9 cellular contexts compared by ENCODE assay signal in the genomic region with DNA sequence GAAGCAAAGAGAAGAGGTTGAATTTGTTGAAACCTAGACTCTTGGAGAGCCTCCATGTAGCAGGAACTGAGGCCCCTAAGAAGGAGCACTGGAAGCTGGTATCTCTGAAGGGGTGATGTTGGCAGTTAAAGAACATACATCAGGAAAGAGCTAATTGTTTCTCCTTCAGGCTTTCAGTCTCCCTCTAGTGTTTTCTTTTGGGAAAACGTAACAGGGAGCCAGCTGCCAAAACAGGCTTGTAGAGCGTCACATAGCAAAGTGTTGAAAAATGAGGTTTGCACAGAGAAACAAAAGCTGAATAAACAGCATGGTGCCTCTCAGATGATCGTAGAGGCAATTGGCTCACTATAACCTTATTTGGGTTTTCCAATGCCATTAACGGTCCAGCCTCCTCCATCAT. TPM values are rescaled to one million over a fixed set of nuclear protein-coding genes. Genes with fewer than 3 reads are reported as not detected.
DNase-seq lines count a peak whose midpoint lies in the region; ATAC-seq and TF ChIP-seq lines count a peak whose summit lies in the region.
"Had no signal": no experiment of that assay in that cellular context is flagged by ENCODE, and none has a peak within 500 bp of the region (broad histone marks: within the 10 kb centered on the region; RNA-seq: fewer than 3 reads in every experiment).

No MANE protein-coding gene starts in this region.

- no peaks in the 10 kb centered on the region for H3K27me3 ChIP-seq in osteoblast (ENCODE audit: insufficient read depth, low read length)

- H3K79me2 ChIP-seq in osteoblast (ENCODE audit: insufficient read depth, low read length), result no peaks in the 10 kb centered on the region

- ATAC-seq in activated T-helper 17 cell treated with anti-CD3 and anti-CD28 coated beads, Interleukin-2, amount 50 U/mL, for 72 hours (replicated peaks), result no peak
- ATAC-seq in HG02678 (IDR thresholded peaks at IDR 0.05; ENCODE audit: unreplicated experiment), result no peak
- ATAC-seq: activated CD4-positive, alpha-beta T cell treated with anti-CD3 and anti-CD28 coated beads for 36 hours had no signal

- H4K20me1 ChIP-seq in osteoblast (ENCODE audit: insufficient read depth, low read length), result no peaks in the 10 kb centered on the region

- no peak overlapping the region for H3K27ac ChIP-seq in osteoblast (ENCODE audit: low read depth, low read length)

- H3K36me3 Mint-ChIP-seq in brain, result no peaks in the 10 kb centered on the region
- H3K36me3 Mint-ChIP-seq in activated T-helper 17 cell treated with anti-CD3 and anti-CD28 coated beads, Interleukin-2, amount 50 U/mL, for 72 hours (ENCODE audit: low read depth), result no peaks in the 10 kb centered on the region

- no peak overlapping the region for H3K27ac Mint-ChIP-seq in brain
- no peak overlapping the region for H3K27ac Mint-ChIP-seq in activated T-helper 17 cell treated with anti-CD3 and anti-CD28 coated beads, Interleukin-2, amount 50 U/mL, for 72 hours
- H3K27ac Mint-ChIP-seq: activated CD4-positive, alpha-beta T cell treated with anti-CD3 and anti-CD28 coated beads for 36 hours had no signal

- H3K9me3 ChIP-seq in osteoblast (ENCODE audit: low read depth, low read length), result no peaks in the 10 kb centered on the region

- no peak overlapping the region for H3K4me3 ChIP-seq in osteoblast (ENCODE audit: insufficient read depth, low read length)

- no peak overlapping the region for H2AFZ ChIP-seq in osteoblast (ENCODE audit: low read length)

- peak; percentile 10 to 25 for TF ChIP-seq CTCF in brain (conservative IDR thresholded peaks at IDR 0.05)
- peak; percentile 32 for TF ChIP-seq CTCF in osteoblast (IDR thresholded peaks at IDR 0.05; ENCODE audit: extremely low read depth, low read depth, low read length)

- no peak overlapping the region for H3K4me3 Mint-ChIP-seq in brain
- H3K4me3 Mint-ChIP-seq in activated T-helper 17 cell treated with anti-CD3 and anti-CD28 coated beads, Interleukin-2, amount 50 U/mL, for 72 hours, result no peak overlapping the region
- H3K4me3 Mint-ChIP-seq: activated CD4-positive, alpha-beta T cell treated with anti-CD3 and anti-CD28 coated beads for 36 hours had no signal

- H3K27me3 Mint-ChIP-seq in brain, result peaks cover 4% of the 10 kb centered on the region
- peaks cover 6% of the 10 kb centered on the region for H3K27me3 Mint-ChIP-seq in activated T-helper 17 cell treated with anti-CD3 and anti-CD28 coated beads, Interleukin-2, amount 50 U/mL, for 72 hours
- H3K27me3 Mint-ChIP-seq: activated CD4-positive, alpha-beta T cell treated with anti-CD3 and anti-CD28 coated beads for 36 hours had no signal

- H3K36me3 ChIP-seq in osteoblast (ENCODE audit: insufficient read depth, low read length), result no peaks in the 10 kb centered on the region

- in situ Hi-C loops in G401 (cut with HindIII; ENCODE audit: low sequenced_read_pairs), result no loop called here

- H3K4me2 ChIP-seq in osteoblast (ENCODE audit: insufficient read depth, low read length), result no peak overlapping the region

- no peaks in the 10 kb centered on the region for H3K4me1 Mint-ChIP-seq in brain
- H3K4me1 Mint-ChIP-seq in activated T-helper 17 cell treated with anti-CD3 and anti-CD28 coated beads, Interleukin-2, amount 50 U/mL, for 72 hours, result no peaks in the 10 kb centered on the region
- H3K4me1 Mint-ChIP-seq: activated CD4-positive, alpha-beta T cell treated with anti-CD3 and anti-CD28 coated beads for 36 hours had no signal

- peak; percentile 8 for DNase-seq in G401 (ENCODE audit: low spot score)
- DNase-seq in NCI-H1105 treated with DMSO at 0.1 percent for 48 hours (lab: John Stamatoyannopoulos, UW), result peak; percentile 39
- DNase-seq in osteoblast (ENCODE audit: insufficient read length, low spot score, missing footprints), result no peak
- DNase-seq in activated CD8-positive, alpha-beta memory T cell treated with anti-CD3 and anti-CD28 coated beads, Interleukin-2, amount 50 U/mL, for 48 hours, result no peak
- DNase-seq in hypothalamus (lab: John Stamatoyannopoulos, UW), result no peak
- DNase-seq: activated CD4-positive, alpha-beta T cell treated with anti-CD3 and anti-CD28 coated beads for 36 hours had no signal

- peaks cover 2 to 4% (median 3%) of the 10 kb centered on the region in 5 experiments for H3K9me3 Mint-ChIP-seq in brain
- H3K9me3 Mint-ChIP-seq in activated T-helper 17 cell treated with anti-CD3 and anti-CD28 coated beads, Interleukin-2, amount 50 U/mL, for 72 hours, result no peaks in the 10 kb centered on the region

- H3K4me1 ChIP-seq in osteoblast (ENCODE audit: insufficient read depth, low read length), result no peaks in the 10 kb centered on the region

RNA-seq across cellular contexts. Expression of a gene that starts 46.9 kb away (rescaled TPM):
- 75.3 and 112 TPM in 2 replicates for total RNA-seq in G401 (2014; rRNA removed; shearing (Covaris generic))
- polyA plus RNA-seq in brain (ENCODE audit: insufficient read depth, low read depth, low replicate concordance), result 47.0 TPM
- total RNA-seq in osteoblast, result 116 and 130 TPM in 2 replicates
- total RNA-seq in activated T-helper 17 cell treated with anti-CD3 and anti-CD28 coated beads, Interleukin-2, amount 50 U/mL, for 72 hours, result 100 to 1,000 TPM; 171 to 197 TPM

Comparison
In these comparisons a context has a peak if more than half of its experiments do, and no peak if none do; other contexts are left out.
1. DNase-seq: peak in G401 (single experiment) and NCI-H1105 treated with DMSO at 0.1 percent for 48 hours (single experiment); none in osteoblast (single experiment), activated CD8-positive, alpha-beta memory T cell treated with anti-CD3 and anti-CD28 coated beads, Interleukin-2, amount 50 U/mL, for 48 hours (single experiment) and hypothalamus (0 of 51).